Comparison of ENCODE assay signal across 15 cellular contexts in genomic region chr11:20556396-20556795, GRCh38. TPM values are rescaled to one million over a fixed set of nuclear protein-coding genes. Genes with fewer than 3 reads are reported as not detected.
"Had no signal": no experiment of that assay in that cellular context is flagged by ENCODE, and none has a peak within 500 bp of the region (broad histone marks: within the 10 kb centered on the region; RNA-seq: fewer than 3 reads in every experiment).

No MANE protein-coding gene starts in this region.

RNA-seq across cellular contexts. Expression of gene SLC6A5, which starts 43.0 kb away (rescaled TPM):
- total RNA-seq: activated B cell treated with CpG ODN at 0.5 μM for 24 hours; activated CD4-positive, alpha-beta memory T cell treated with anti-CD3 and anti-CD28 coated beads for 36 hours; activated CD4-positive, alpha-beta memory T cell treated with anti-CD3 and anti-CD28 coated beads, Interleukin-2, amount 10 ng/mL, durations not matched to agents 7 days and 5 days; activated CD4-positive, alpha-beta T cell treated with anti-CD3 and anti-CD28 coated beads for 36 hours; activated CD4-positive, alpha-beta T cell treated with anti-CD3 and anti-CD28 coated beads, Interleukin-2, amount 10 ng/mL, durations not matched to agents 24 days and 14 days; activated CD4-positive, alpha-beta T cell treated with anti-CD3 and anti-CD28 coated beads, Interleukin-2, amount 10 ng/mL, durations not matched to agents 7 days and 5 days; activated CD8-positive, alpha-beta memory T cell treated with anti-CD3 and anti-CD28 coated beads for 36 hours; activated CD8-positive, alpha-beta memory T cell treated with anti-CD3 and anti-CD28 coated beads, Interleukin-2, amount 10 ng/mL, durations not matched to agents 7 days and 5 days; activated CD8-positive, alpha-beta T cell treated with anti-CD3 and anti-CD28 coated beads for 36 hours; activated CD8-positive, alpha-beta T cell treated with anti-CD3 and anti-CD28 coated beads, Interleukin-2, amount 10 ng/mL, durations not matched to agents 7 days and 5 days; T-cell; T-helper 1 cell treated with Interleukin-12 subunit alpha and Interleukin-12 subunit beta and Interleukin-4 antibody, amounts not matched to agents 30 ng/mL and 1 ng/mL, for 36 hours; T-helper 17 cell; T-helper 2 cell treated with Interferon-gamma antibody and Interleukin-4, amounts not matched to agents 100 ng/mL and 5 ng/mL, for 36 hours; WTC11 had no signal
